ENCODE assay signal across 1 cellular context in the genomic region with DNA sequence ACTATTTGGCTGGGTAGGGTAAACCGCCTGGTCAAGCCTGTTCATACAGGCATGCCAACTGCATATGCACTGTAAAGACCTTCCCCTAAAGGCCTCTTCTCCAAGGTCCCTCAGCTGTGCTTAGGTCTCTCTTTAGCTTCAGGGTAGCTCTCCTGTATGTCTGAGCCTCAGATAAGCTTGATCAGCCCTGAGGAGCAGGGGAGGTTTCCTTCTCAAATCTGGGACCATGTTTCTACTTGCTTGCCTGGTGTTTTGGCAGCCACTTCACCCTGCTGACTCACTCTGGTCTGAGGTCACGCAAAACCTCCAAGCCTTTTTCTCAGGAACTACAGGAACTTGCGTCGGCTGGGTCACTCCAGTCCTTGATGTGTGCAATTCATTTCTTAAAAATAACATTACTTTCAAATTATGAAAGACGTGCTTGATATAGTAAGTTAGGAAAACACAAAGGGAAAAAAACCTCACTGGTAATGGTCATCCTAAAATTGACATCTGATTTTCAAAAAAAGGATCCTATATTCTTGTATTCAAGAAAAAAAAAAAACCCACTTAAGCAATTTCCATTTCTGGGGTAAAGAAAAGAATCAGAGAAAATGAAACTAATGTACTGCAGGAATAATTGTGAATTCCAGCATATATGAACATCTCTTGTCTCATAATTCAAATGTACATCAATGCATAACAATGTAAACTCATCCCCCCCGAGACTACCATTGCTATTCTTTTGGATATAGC.
A peak's percentile ranks its signal among the peaks of the same experiment; 100 is the strongest.
TF ChIP-seq lines count a peak whose summit lies in the region.

No MANE protein-coding gene starts in this region.

TF ChIP-seq in GM12878, 131 proteins besides CTCF, POLR2A, EP300 and RAD21 (continued from another document):
- TF ChIP-seq, protein P1, sequence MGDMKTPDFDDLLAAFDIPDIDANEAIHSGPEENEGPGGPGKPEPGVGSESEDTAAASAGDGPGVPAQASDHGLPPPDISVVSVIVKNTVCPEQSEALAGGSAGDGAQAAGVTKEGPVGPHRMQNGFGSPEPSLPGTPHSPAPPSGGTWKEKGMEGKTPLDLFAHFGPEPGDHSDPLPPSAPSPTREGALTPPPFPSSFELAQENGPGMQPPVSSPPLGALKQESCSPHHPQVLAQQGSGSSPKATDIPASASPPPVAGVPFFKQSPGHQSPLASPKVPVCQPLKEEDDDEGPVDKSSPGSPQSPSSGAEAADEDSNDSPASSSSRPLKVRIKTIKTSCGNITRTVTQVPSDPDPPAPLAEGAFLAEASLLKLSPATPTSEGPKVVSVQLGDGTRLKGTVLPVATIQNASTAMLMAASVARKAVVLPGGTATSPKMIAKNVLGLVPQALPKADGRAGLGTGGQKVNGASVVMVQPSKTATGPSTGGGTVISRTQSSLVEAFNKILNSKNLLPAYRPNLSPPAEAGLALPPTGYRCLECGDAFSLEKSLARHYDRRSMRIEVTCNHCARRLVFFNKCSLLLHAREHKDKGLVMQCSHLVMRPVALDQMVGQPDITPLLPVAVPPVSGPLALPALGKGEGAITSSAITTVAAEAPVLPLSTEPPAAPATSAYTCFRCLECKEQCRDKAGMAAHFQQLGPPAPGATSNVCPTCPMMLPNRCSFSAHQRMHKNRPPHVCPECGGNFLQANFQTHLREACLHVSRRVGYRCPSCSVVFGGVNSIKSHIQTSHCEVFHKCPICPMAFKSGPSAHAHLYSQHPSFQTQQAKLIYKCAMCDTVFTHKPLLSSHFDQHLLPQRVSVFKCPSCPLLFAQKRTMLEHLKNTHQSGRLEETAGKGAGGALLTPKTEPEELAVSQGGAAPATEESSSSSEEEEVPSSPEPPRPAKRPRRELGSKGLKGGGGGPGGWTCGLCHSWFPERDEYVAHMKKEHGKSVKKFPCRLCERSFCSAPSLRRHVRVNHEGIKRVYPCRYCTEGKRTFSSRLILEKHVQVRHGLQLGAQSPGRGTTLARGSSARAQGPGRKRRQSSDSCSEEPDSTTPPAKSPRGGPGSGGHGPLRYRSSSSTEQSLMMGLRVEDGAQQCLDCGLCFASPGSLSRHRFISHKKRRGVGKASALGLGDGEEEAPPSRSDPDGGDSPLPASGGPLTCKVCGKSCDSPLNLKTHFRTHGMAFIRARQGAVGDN (IDR thresholded peaks at IDR 0.05), result peak; percentile 41; the same call in 1 of the 2 replicates
- TF ChIP-seq, protein P2, sequence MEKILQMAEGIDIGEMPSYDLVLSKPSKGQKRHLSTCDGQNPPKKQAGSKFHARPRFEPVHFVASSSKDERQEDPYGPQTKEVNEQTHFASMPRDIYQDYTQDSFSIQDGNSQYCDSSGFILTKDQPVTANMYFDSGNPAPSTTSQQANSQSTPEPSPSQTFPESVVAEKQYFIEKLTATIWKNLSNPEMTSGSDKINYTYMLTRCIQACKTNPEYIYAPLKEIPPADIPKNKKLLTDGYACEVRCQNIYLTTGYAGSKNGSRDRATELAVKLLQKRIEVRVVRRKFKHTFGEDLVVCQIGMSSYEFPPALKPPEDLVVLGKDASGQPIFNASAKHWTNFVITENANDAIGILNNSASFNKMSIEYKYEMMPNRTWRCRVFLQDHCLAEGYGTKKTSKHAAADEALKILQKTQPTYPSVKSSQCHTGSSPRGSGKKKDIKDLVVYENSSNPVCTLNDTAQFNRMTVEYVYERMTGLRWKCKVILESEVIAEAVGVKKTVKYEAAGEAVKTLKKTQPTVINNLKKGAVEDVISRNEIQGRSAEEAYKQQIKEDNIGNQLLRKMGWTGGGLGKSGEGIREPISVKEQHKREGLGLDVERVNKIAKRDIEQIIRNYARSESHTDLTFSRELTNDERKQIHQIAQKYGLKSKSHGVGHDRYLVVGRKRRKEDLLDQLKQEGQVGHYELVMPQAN (conservative IDR thresholded peaks at IDR 0.05), result no peak
- TF ChIP-seq GATAD2B (conservative IDR thresholded peaks at IDR 0.05; ENCODE audit: low read depth) (no peak), SMAD5 (IDR thresholded peaks at IDR 0.05; ENCODE audit: low read depth) (no peak), IKZF2 (IDR thresholded peaks at IDR 0.05) (peak; percentile 22 to 36; a peak in 1 of 4 replicates)
